1 cellular context compared by ENCODE assay signal in genomic region chr9:120579750-120580590, GRCh38.
TF ChIP-seq lines count a peak whose summit lies in the region.

CDK5RAP2 (minus strand) TSS chr9:120580167; CDS start chr9:120579978, 189 bp downstream.

TF ChIP-seq in HEK293, 187 proteins besides CTCF, POLR2A, EP300 and RAD21 (continued from another document and continues in another):
- TF ChIP-seq ZBTB44 (tag by site-specific recombination; IDR thresholded peaks at IDR 0.05) (no peak), ZNF24 (tag by site-specific recombination; IDR thresholded peaks at IDR 0.05) (peak; percentile 51; the same call in 1 of the 2 replicates), ZNF16 (tag by site-specific recombination; IDR thresholded peaks at IDR 0.05; ENCODE audit: low read depth) (no peak), ZFHX2 (tag by site-specific recombination; conservative IDR thresholded peaks at IDR 0.05) (peak; percentile 60; the same call in 1 of the 2 replicates), ZNF670 (tag by site-specific recombination; IDR thresholded peaks at IDR 0.05; ENCODE audit: low read depth) (no peak), IKZF3 (tag by site-specific recombination; IDR thresholded peaks at IDR 0.05) (0 out of 2 replicates have a peak, but pooled peaks have one; percentile 47), ZNF398 (tag by site-specific recombination; IDR thresholded peaks at IDR 0.05) (0 out of 2 replicates have a peak, but pooled peaks have one; percentile 8), ZNF518A (tag by site-specific recombination; conservative IDR thresholded peaks at IDR 0.05; ENCODE audit: low read depth) (peak; percentile 85; the same call in 1 of the 2 replicates), ZNF521 (tag by site-specific recombination; IDR thresholded peaks at IDR 0.05) (no peak), ZFP3 (tag by site-specific recombination; IDR thresholded peaks at IDR 0.05; ENCODE audit: low read depth) (no peak), SP2 (tag by site-specific recombination; IDR thresholded peaks at IDR 0.05) (peak; percentile 60), ZNF121 (tag by site-specific recombination; IDR thresholded peaks at IDR 0.05) (no peak), ZNF391 (tag by site-specific recombination; IDR thresholded peaks at IDR 0.05; ENCODE audit: borderline replicate concordance, low read depth) (no peak), ZBTB20 (tag by site-specific recombination; IDR thresholded peaks at IDR 0.05) (peak; percentile 67; the same call in 1 of the 2 replicates), FEZF1 (tag by site-specific recombination; IDR thresholded peaks at IDR 0.05) (0 out of 2 replicates have a peak, but pooled peaks have one; percentile 21), ELK4 (IDR thresholded peaks at IDR 0.05; ENCODE audit: borderline replicate concordance, low read depth, low read length) (no peak), ZBTB49 (tag by site-specific recombination; IDR thresholded peaks at IDR 0.05; ENCODE audit: low read depth) (no peak), KLF17 (tag by site-specific recombination; IDR thresholded peaks at IDR 0.05) (no peak), TSHZ1 (tag by site-specific recombination; IDR thresholded peaks at IDR 0.05; ENCODE audit: borderline replicate concordance) (no peak), ZNF654 (tag by site-specific recombination; IDR thresholded peaks at IDR 0.05; ENCODE audit: low read depth) (no peak), ZNF292 (tag by site-specific recombination; IDR thresholded peaks at IDR 0.05; ENCODE audit: borderline replicate concordance, low read depth) (no peak), PRDM10 (tag by site-specific recombination; IDR thresholded peaks at IDR 0.05) (0 out of 2 replicates have a peak, but pooled peaks have one; percentile 2), ZNF211 (tag by site-specific recombination; IDR thresholded peaks at IDR 0.05; ENCODE audit: low read depth) (no peak), BCL11A (tag by site-specific recombination; IDR thresholded peaks at IDR 0.05; ENCODE audit: low read depth) (no peak), ZNF629 (tag by site-specific recombination; IDR thresholded peaks at IDR 0.05) (peak; percentile 72), ZNF830 (tag by site-specific recombination; IDR thresholded peaks at IDR 0.05; ENCODE audit: low read depth) (no peak), ZNF529 (tag by site-specific recombination; IDR thresholded peaks at IDR 0.05; ENCODE audit: insufficient replicate concordance) (no peak), ZBTB17 (tag by site-specific recombination; IDR thresholded peaks at IDR 0.05) (peak; percentile 82), ZNF555 (tag by site-specific recombination; conservative IDR thresholded peaks at IDR 0.05) (no peak), ZNF175 (tag by site-specific recombination; IDR thresholded peaks at IDR 0.05) (no peak), ZNF354C (tag by site-specific recombination; IDR thresholded peaks at IDR 0.05; ENCODE audit: borderline replicate concordance, low read depth) (no peak), ZNF837 (tag by site-specific recombination; IDR thresholded peaks at IDR 0.05) (no peak), ZIC2 (tag by site-specific recombination; IDR thresholded peaks at IDR 0.05) (no peak), ZNF558 (tag by site-specific recombination; IDR thresholded peaks at IDR 0.05) (peak; percentile 19; the same call in 1 of the 2 replicates), REPIN1 (tag by site-specific recombination; IDR thresholded peaks at IDR 0.05; ENCODE audit: low read depth) (no peak), ZNF146 (tag by site-specific recombination; IDR thresholded peaks at IDR 0.05) (0 out of 2 replicates have a peak, but pooled peaks have one; percentile 3), ZNF777 (tag by site-specific recombination; IDR thresholded peaks at IDR 0.05; ENCODE audit: borderline replicate concordance) (no peak), ZNF302 (tag by site-specific recombination; IDR thresholded peaks at IDR 0.05; ENCODE audit: low read depth) (no peak), TRIM28 (IDR thresholded peaks at IDR 0.05; ENCODE audit: borderline replicate concordance, low read length) (no peak), YY2 (tag by site-specific recombination; IDR thresholded peaks at IDR 0.05) (peak; percentile 96)
